In genomic region chr15:73596214-73596613, GRCh38 we compare ENCODE assay signal across 14 cellular contexts. TPM values are rescaled to one million over a fixed set of nuclear protein-coding genes. Genes with fewer than 3 reads are reported as not detected.
DNase-seq lines count a peak whose midpoint lies in the region; ATAC-seq and TF ChIP-seq lines count a peak whose summit lies in the region.
"Had no signal": no experiment of that assay in that cellular context is flagged by ENCODE, and none has a peak within 500 bp of the region (broad histone marks: within the 10 kb centered on the region; RNA-seq: fewer than 3 reads in every experiment).

No MANE protein-coding gene starts in this region.

- no peaks in the 10 kb centered on the region for H3F3A ChIP-seq in OCI-LY1 (ENCODE audit: insufficient read depth, low read length)

- peaks cover 9% of the 10 kb centered on the region for H3K4me1 ChIP-seq in Caco-2
- peaks cover 11% of the 10 kb centered on the region for H3K4me1 ChIP-seq in OCI-LY1 (ENCODE audit: insufficient read depth, low read length, severe bottlenecking)
- peaks cover 76 to 91% (median 86%) of the 10 kb centered on the region in 4 donors for H3K4me1 ChIP-seq in esophagus muscularis mucosa

- POLR2A ChIA-PET in Caco-2 (lab: Charles Lee), result interaction anchor here (0.6 kb wide), 1 partner anchor 41 kb away, joined by 3 read pairs; no protein-coding TSS in a partner anchor

- BruUV-seq in Caco-2 (replicated peaks; lab: Mats Ljungman, UMichigan), result no TSS peak

- H3K9ac ChIP-seq in OCI-LY1 (ENCODE audit: low read length), result no peak overlapping the region
- H3K9ac ChIP-seq: BLaER1 had no signal

- peaks cover 14% of the 10 kb centered on the region; the same call in 1 of the 2 replicates for H3K79me2 ChIP-seq in OCI-LY1 (ENCODE audit: insufficient read depth, low read length)

- no peaks in the 10 kb centered on the region for H3K9me2 ChIP-seq in OCI-LY1 (ENCODE audit: low read depth, low read length)

- no peak for ATAC-seq in GM21619 (IDR thresholded peaks at IDR 0.05; ENCODE audit: unreplicated experiment)

- H3K27ac ChIP-seq in OCI-LY1 (ENCODE audit: low read depth, low read length, poor library complexity, severe bottlenecking), result peak overlapping the region; percentile 34
- H3K27ac ChIP-seq in esophagus muscularis mucosa (replicated peaks in 1 of 4), result peak overlapping the region; percentile 50 to 81 (median 79)
- H3K27ac ChIP-seq: BLaER1, SJCRH30 had no signal

- H3K9me3 ChIP-seq in Caco-2 (no peaks in the 10 kb centered on the region), OCI-LY1 (ENCODE audit: low read length) (no peaks in the 10 kb centered on the region), esophagus muscularis mucosa (no peaks in the 10 kb centered on the region)
- H3K9me3 ChIP-seq: BLaER1, SJCRH30 had no signal

- 14% methylated on average over 1 of the region's 1 CpG for WGBS in esophagus muscularis mucosa

- H3K27ac Mint-ChIP-seq in Caco-2 (ENCODE audit: unreplicated experiment) (peak overlapping the region; percentile 52), osteocyte (ENCODE audit: unreplicated experiment) (peak overlapping the region; percentile 85)

- H3K9me3 Mint-ChIP-seq in Caco-2 (ENCODE audit: unreplicated experiment) (no peaks in the 10 kb centered on the region), osteocyte (ENCODE audit: unreplicated experiment) (no peaks in the 10 kb centered on the region)

- H4K20me1 ChIP-seq in OCI-LY1 (ENCODE audit: insufficient read depth, low read length), result no peaks in the 10 kb centered on the region

- H3K27me3 Mint-ChIP-seq in Caco-2 (ENCODE audit: insufficient read depth, unreplicated experiment), result no peaks in the 10 kb centered on the region
- H3K27me3 Mint-ChIP-seq in osteocyte (ENCODE audit: unreplicated experiment), result no peaks in the 10 kb centered on the region

- no peak for TF ChIP-seq EP300 in esophagus muscularis mucosa (IDR thresholded peaks at IDR 0.05)

- H3K4me2 ChIP-seq in OCI-LY1 (ENCODE audit: low read length), result no peak overlapping the region
- H3K4me2 ChIP-seq: BLaER1 had no signal

- H3K4me3 ChIP-seq in Caco-2 (ENCODE audit: low read depth, low read length) (no peak overlapping the region), OCI-LY1 (ENCODE audit: low read depth, low read length, poor library complexity, severe bottlenecking) (no peak overlapping the region), esophagus muscularis mucosa (no peak overlapping the region)
- H3K4me3 ChIP-seq: BLaER1, SJCRH30 had no signal

- TF ChIP-seq CTCF in Caco-2 (IDR thresholded peaks at IDR 0.05; ENCODE audit: insufficient read depth in 1 of 2, low read depth in 1 of 2, low read length in 1 of 2, severe bottlenecking in 1 of 2, unreplicated experiment in 1 of 2) (no peak), OCI-LY1 (IDR thresholded peaks at IDR 0.05; ENCODE audit: low read length) (no peak), esophagus muscularis mucosa (IDR thresholded peaks at IDR 0.05) (no peak), osteocyte (IDR thresholded peaks at IDR 0.05) (no peak)

- H3K36me3 ChIP-seq in Caco-2 (ENCODE audit: control insufficient read depth, insufficient read depth, low read length) (peaks cover 2% of the 10 kb centered on the region; the same call in 1 of the 2 replicates), OCI-LY1 (ENCODE audit: insufficient read depth, low read length) (0 out of 2 replicates have a peak, but pooled peaks cover 5% of the 10 kb centered on the region), esophagus muscularis mucosa (peaks cover 0 to 10% (median 7%) of the 10 kb centered on the region in 4 donors)

- no peak overlapping the region for H2AFZ ChIP-seq in OCI-LY1 (ENCODE audit: low read length)

- CTCF ChIA-PET in Caco-2 (lab: Charles Lee), result no interaction called here

- H3K4me3 Mint-ChIP-seq in Caco-2 (ENCODE audit: unreplicated experiment) (no peak overlapping the region), osteocyte (ENCODE audit: unreplicated experiment) (no peak overlapping the region)

- TF ChIP-seq POLR2A in esophagus muscularis mucosa (IDR thresholded peaks at IDR 0.05; ENCODE audit: low read depth), result no peak

- no peaks in the 10 kb centered on the region for H3K27me3 ChIP-seq in Caco-2 (replicated peaks; ENCODE audit: control insufficient read depth, insufficient read depth, low read length)
- H3K27me3 ChIP-seq in OCI-LY1 (ENCODE audit: insufficient read depth, low read length), result no peaks in the 10 kb centered on the region
- no peaks in the 10 kb centered on the region for H3K27me3 ChIP-seq in esophagus muscularis mucosa
- H3K27me3 ChIP-seq: BLaER1, SJCRH30 had no signal

- peaks cover 7% of the 10 kb centered on the region for H3K4me1 Mint-ChIP-seq in Caco-2 (ENCODE audit: low read depth, unreplicated experiment)
- peaks cover 53% of the 10 kb centered on the region for H3K4me1 Mint-ChIP-seq in osteocyte (ENCODE audit: unreplicated experiment)

- peaks cover 7% of the 10 kb centered on the region for H3K36me3 Mint-ChIP-seq in Caco-2 (ENCODE audit: insufficient read depth, unreplicated experiment)
- H3K36me3 Mint-ChIP-seq in osteocyte (ENCODE audit: unreplicated experiment), result peaks cover 5% of the 10 kb centered on the region

- DNase-seq in Caco-2 (no peak), esophagus muscularis mucosa (ENCODE audit: extremely low spot score) (no peak), osteocyte (ENCODE audit: extremely low spot score, unreplicated experiment) (no peak), NCI-H345 (lab: John Stamatoyannopoulos, UW) (no peak)
- no peak for DNase-seq in central memory CD4-positive, alpha-beta T cell
- DNase-seq: activated CD4-positive, alpha-beta T cell treated with anti-CD3 and anti-CD28 coated beads, Interleukin-2, amount 50 U/mL, for 4 hours; NCI-H1417 treated with DMSO at 0.1 percent for 48 hours; NCI-H446; SJCRH30; stimulated activated CD4-positive, alpha-beta T cell treated with anti-CD3 and anti-CD28 coated beads, Interleukin-4, amount 100 ng/mL, for 1 hour; T1000 had no signal

- intact Hi-C loops in Caco-2 (cut with micrococcal nuclease; ENCODE audit: unreplicated experiment), result loop anchor here (5.0 kb wide), 1 partner anchor 36 kb away; the partner anchor contains the start of gene NPTN
- intact Hi-C loops in esophagus muscularis mucosa (cut with DNase I), result no loop called here

RNA-seq across cellular contexts. Expression of gene NPTN, which starts 37.0 kb away (rescaled TPM):
- total RNA-seq in Caco-2 (2022) (124 TPM in 2 replicates), esophagus muscularis mucosa (100 to 1,000 TPM; 218 to 281 (median 246) TPM), osteocyte (192 and 194 TPM in 2 replicates)
